In the genomic region with DNA sequence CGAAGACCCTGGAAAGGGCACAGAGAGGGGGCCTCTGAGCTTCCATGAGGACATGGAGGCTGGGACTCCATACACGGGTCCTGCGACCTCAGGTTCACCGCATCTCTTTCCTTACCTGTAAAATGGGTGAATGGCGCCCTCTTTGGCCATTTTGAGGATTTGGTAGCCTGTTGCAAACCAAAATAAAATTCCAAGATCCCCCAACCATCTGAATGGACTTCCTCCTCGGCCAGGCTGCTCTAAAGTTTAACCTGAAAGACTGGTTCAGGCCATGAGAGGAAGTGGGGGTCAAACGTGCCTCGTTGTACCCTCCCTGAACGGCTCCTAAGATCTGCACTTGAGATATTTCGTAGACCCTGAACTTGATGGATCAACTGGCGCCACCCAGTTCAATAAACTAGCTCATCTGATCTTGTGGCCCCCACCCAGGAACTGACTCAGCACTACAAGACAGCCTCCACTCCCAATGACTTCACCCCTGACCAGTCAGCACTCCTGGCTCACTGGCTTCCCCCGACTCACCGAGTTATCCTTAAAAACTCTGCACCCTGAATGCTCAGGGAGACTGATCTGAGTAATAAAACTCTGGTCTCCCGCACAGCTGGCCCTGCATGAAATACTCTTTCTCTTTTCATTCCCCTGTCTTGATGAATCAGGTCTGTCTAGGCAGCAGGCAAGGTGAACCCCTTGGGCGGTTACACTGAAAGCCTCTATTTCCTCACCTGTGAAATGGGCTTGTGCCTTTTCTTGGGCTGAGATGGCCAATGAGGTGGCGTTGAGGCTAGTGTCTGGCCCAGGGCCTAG, we compare ENCODE assay signal across 9 cellular contexts. TPM values are rescaled to one million over a fixed set of nuclear protein-coding genes. Genes with fewer than 3 reads are reported as not detected.
A peak's percentile ranks its signal among the peaks of the same experiment; 100 is the strongest.
DNase-seq lines count a peak whose midpoint lies in the region; ATAC-seq and TF ChIP-seq lines count a peak whose summit lies in the region.
"Had no signal": no experiment of that assay in that cellular context is flagged by ENCODE, and none has a peak within 500 bp of the region (broad histone marks: within the 10 kb centered on the region; RNA-seq: fewer than 3 reads in every experiment).

No MANE protein-coding gene starts in this region.

- H3K27ac Mint-ChIP-seq in activated CD8-positive, alpha-beta T cell treated with anti-CD3 and anti-CD28 coated beads for 36 hours, result no peak overlapping the region
- H3K27ac Mint-ChIP-seq in activated CD8-positive, alpha-beta T cell treated with anti-CD3 and anti-CD28 coated beads, Interleukin-2, amount 10 ng/mL, durations not matched to agents 7 days and 5 days, result no peak overlapping the region

- intact Hi-C loops in activated CD8-positive, alpha-beta T cell treated with anti-CD3 and anti-CD28 coated beads for 36 hours (cut with micrococcal nuclease), result no loop called here
- intact Hi-C loops in transverse colon (cut with DNase I; ENCODE audit: low total_unique reads), result no loop called here

- H3K4me3 Mint-ChIP-seq in activated CD8-positive, alpha-beta T cell treated with anti-CD3 and anti-CD28 coated beads for 36 hours, result no peak overlapping the region
- H3K4me3 Mint-ChIP-seq in activated CD8-positive, alpha-beta T cell treated with anti-CD3 and anti-CD28 coated beads, Interleukin-2, amount 10 ng/mL, durations not matched to agents 7 days and 5 days, result no peak overlapping the region

- no peaks in the 10 kb centered on the region for H3K36me3 ChIP-seq in transverse colon

- no peaks in the 10 kb centered on the region for H3K4me1 ChIP-seq in transverse colon

- POLR2A ChIA-PET in activated CD8-positive, alpha-beta T cell treated with anti-CD3 and anti-CD28 coated beads for 36 hours (lab: Charles Lee), result no interaction called here
- POLR2A ChIA-PET in activated CD8-positive, alpha-beta T cell treated with anti-CD3 and anti-CD28 coated beads, Interleukin-2, amount 10 ng/mL, durations not matched to agents 7 days and 5 days (lab: Charles Lee), result no interaction called here

- CTCF ChIA-PET in activated CD8-positive, alpha-beta T cell treated with anti-CD3 and anti-CD28 coated beads for 36 hours (lab: Charles Lee), result interaction anchor here (0.9 to 1.5 kb wide), 3 partner anchors 12 to 79 kb away, joined by 3 to 7 read pairs (median 4); no protein-coding TSS in a partner anchor
- CTCF ChIA-PET in activated CD8-positive, alpha-beta T cell treated with anti-CD3 and anti-CD28 coated beads, Interleukin-2, amount 10 ng/mL, durations not matched to agents 7 days and 5 days (lab: Charles Lee), result no interaction called here

- no peaks in the 10 kb centered on the region for H3K9me3 ChIP-seq in transverse colon

- peak; percentile 24 for ATAC-seq in activated CD8-positive, alpha-beta T cell treated with anti-CD3 and anti-CD28 coated beads for 36 hours
- ATAC-seq in activated CD8-positive, alpha-beta T cell treated with anti-CD3 and anti-CD28 coated beads, Interleukin-2, amount 10 ng/mL, durations not matched to agents 7 days and 5 days, result no peak
- ATAC-seq in HG03045 (IDR thresholded peaks at IDR 0.05; ENCODE audit: unreplicated experiment) (no peak), HG03025 (IDR thresholded peaks at IDR 0.05; ENCODE audit: low FRiP score, unreplicated experiment) (no peak)

- TF ChIP-seq EP300 in transverse colon (IDR thresholded peaks at IDR 0.05; ENCODE audit: low read depth), result no peak

- no peaks in the 10 kb centered on the region for H3K9me3 Mint-ChIP-seq in activated CD8-positive, alpha-beta T cell treated with anti-CD3 and anti-CD28 coated beads for 36 hours
- no peaks in the 10 kb centered on the region for H3K9me3 Mint-ChIP-seq in activated CD8-positive, alpha-beta T cell treated with anti-CD3 and anti-CD28 coated beads, Interleukin-2, amount 10 ng/mL, durations not matched to agents 7 days and 5 days (ENCODE audit: insufficient read depth)

- no peaks in the 10 kb centered on the region for H3K36me3 Mint-ChIP-seq in activated CD8-positive, alpha-beta T cell treated with anti-CD3 and anti-CD28 coated beads for 36 hours (ENCODE audit: low read depth)
- no peaks in the 10 kb centered on the region for H3K36me3 Mint-ChIP-seq in activated CD8-positive, alpha-beta T cell treated with anti-CD3 and anti-CD28 coated beads, Interleukin-2, amount 10 ng/mL, durations not matched to agents 7 days and 5 days (ENCODE audit: low read depth)

- peak; percentile 19 for DNase-seq in activated CD8-positive, alpha-beta T cell treated with anti-CD3 and anti-CD28 coated beads for 36 hours
- DNase-seq in activated CD8-positive, alpha-beta T cell treated with anti-CD3 and anti-CD28 coated beads, Interleukin-2, amount 10 ng/mL, durations not matched to agents 7 days and 5 days, result no peak
- DNase-seq in RKO (ENCODE audit: low spot score), result peak; percentile 81
- DNase-seq in fibroblast of pulmonary artery (ENCODE audit: low read depth), result peak; percentile 24
- no peak for DNase-seq in transverse colon
- DNase-seq in NCI-H1436 (lab: John Stamatoyannopoulos, UW), result no peak

- peak; percentile 23 for TF ChIP-seq CTCF in activated CD8-positive, alpha-beta T cell treated with anti-CD3 and anti-CD28 coated beads for 36 hours (IDR thresholded peaks at IDR 0.05)
- no peak for TF ChIP-seq CTCF in fibroblast of pulmonary artery (IDR thresholded peaks at IDR 0.05; ENCODE audit: low read length, missing control alignments)
- TF ChIP-seq CTCF in transverse colon (IDR thresholded peaks at IDR 0.05), result peak; percentile 6 to 45 (median 39)

- H3K27ac ChIP-seq in transverse colon, result no peak overlapping the region

- no peaks in the 10 kb centered on the region for H3K27me3 ChIP-seq in transverse colon

- WGBS in transverse colon (ENCODE audit: low coverage in 1 of 2), 2 donors, result 50 to 60% methylated on average over 2 to 16 of the region's 16 CpGs

- no peaks in the 10 kb centered on the region for H3K27me3 Mint-ChIP-seq in activated CD8-positive, alpha-beta T cell treated with anti-CD3 and anti-CD28 coated beads for 36 hours
- no peaks in the 10 kb centered on the region for H3K27me3 Mint-ChIP-seq in activated CD8-positive, alpha-beta T cell treated with anti-CD3 and anti-CD28 coated beads, Interleukin-2, amount 10 ng/mL, durations not matched to agents 7 days and 5 days (ENCODE audit: low read depth)

- H3K4me1 Mint-ChIP-seq in activated CD8-positive, alpha-beta T cell treated with anti-CD3 and anti-CD28 coated beads for 36 hours (ENCODE audit: low read depth), result no peaks in the 10 kb centered on the region
- no peaks in the 10 kb centered on the region for H3K4me1 Mint-ChIP-seq in activated CD8-positive, alpha-beta T cell treated with anti-CD3 and anti-CD28 coated beads, Interleukin-2, amount 10 ng/mL, durations not matched to agents 7 days and 5 days (ENCODE audit: low read depth)

- H3K4me3 ChIP-seq in fibroblast of pulmonary artery (replicated peaks; ENCODE audit: low read depth, low read length) (no peak overlapping the region), transverse colon (no peak overlapping the region)

- TF ChIP-seq POLR2A in transverse colon (IDR thresholded peaks at IDR 0.05), result no peak

- in situ Hi-C loops in transverse colon (cut with MboI; ENCODE audit: low pct_ligation_motif_present in 1 of 4, low pct_unique_long_range_greater_than_20kb in 1 of 4, low sequenced_read_pairs in 3 of 4), result no loop called here

RNA-seq across cellular contexts. Expression of gene GPR78, which starts 32.9 kb away (rescaled TPM):
- not detected for total RNA-seq in activated CD8-positive, alpha-beta T cell treated with anti-CD3 and anti-CD28 coated beads for 36 hours
- total RNA-seq in activated CD8-positive, alpha-beta T cell treated with anti-CD3 and anti-CD28 coated beads, Interleukin-2, amount 10 ng/mL, durations not matched to agents 7 days and 5 days, result not detected
- total RNA-seq in transverse colon, result under 1 TPM in 1 of 4 donors, not detected in 3; 0.14 TPM
- total RNA-seq: subcutaneous adipose tissue had no signal

RNA-seq across cellular contexts. Expression of gene CPZ, which starts 45.3 kb away (rescaled TPM):
- not detected for total RNA-seq in activated CD8-positive, alpha-beta T cell treated with anti-CD3 and anti-CD28 coated beads for 36 hours
- under 1 TPM; 0.21 to 0.23 TPM for total RNA-seq in activated CD8-positive, alpha-beta T cell treated with anti-CD3 and anti-CD28 coated beads, Interleukin-2, amount 10 ng/mL, durations not matched to agents 7 days and 5 days
- total RNA-seq in transverse colon, result 1 to 10 TPM in 1 of 4 donors, under 1 TPM in 1, not detected in 2; 0.96 to 2.1 TPM

Comparison
In these comparisons a context has a peak if more than half of its experiments do, and no peak if none do; other contexts are left out.
1. DNase-seq: peak in activated CD8-positive, alpha-beta T cell treated with anti-CD3 and anti-CD28 coated beads for 36 hours (single experiment), RKO (single experiment) and fibroblast of pulmonary artery (single experiment); none in activated CD8-positive, alpha-beta T cell treated with anti-CD3 and anti-CD28 coated beads, Interleukin-2, amount 10 ng/mL, durations not matched to agents 7 days and 5 days (single experiment), transverse colon (single experiment) and NCI-H1436 (single experiment).